Comparison of ENCODE assay signal across 1 cellular context in the genomic region with DNA sequence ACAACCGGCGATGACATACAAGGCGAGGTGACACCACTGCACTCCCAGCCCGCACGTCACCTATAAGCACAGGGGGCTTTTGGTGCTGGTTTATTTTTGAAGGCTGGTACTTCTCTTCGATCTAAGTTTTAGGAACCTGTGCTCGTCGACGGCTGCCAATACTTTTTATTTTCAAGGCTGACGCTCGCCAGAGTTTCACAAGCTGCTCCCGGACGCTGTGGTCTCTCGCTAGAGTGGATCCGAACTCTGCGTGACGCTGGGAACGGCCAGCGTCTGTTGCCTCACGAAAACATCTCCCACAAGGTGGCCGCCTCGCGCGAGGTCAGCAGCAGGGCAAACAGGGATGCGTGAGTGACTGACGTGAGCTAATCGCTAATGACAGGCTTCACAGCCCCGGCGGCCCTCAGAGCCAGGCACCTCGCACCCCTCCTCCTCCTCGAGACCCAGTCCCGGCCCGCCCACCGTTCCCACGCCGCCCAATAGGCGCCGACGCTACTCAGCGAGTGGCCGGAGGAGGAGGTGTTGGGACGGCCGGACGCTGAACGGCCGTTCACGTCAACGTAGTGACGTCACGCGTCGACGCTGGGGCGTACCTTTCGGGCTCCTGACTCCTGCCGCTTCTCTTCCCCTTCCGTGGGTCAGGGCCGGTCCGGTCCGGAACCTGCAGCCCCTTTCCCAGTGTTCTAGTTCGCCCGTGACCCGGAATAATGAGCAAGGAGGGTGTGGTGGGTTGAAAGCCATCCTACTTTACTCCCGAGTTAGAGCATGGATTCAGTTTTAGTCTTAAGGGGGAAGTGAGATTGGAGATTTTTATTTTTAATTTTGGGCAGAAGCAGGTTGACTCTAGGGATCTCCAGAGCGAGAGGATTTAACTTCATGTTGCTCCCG.
TF ChIP-seq lines count a peak whose summit lies in the region.

A gene (plus strand): TSS at position 621 of the 888 bp plus-strand sequence. CDS start 15,351 bp downstream, outside the sequence.

TF ChIP-seq in HepG2, 621 proteins besides CTCF, POLR2A, EP300 and RAD21 (continued from another document and continues in another):
- TF ChIP-seq, protein P1, sequence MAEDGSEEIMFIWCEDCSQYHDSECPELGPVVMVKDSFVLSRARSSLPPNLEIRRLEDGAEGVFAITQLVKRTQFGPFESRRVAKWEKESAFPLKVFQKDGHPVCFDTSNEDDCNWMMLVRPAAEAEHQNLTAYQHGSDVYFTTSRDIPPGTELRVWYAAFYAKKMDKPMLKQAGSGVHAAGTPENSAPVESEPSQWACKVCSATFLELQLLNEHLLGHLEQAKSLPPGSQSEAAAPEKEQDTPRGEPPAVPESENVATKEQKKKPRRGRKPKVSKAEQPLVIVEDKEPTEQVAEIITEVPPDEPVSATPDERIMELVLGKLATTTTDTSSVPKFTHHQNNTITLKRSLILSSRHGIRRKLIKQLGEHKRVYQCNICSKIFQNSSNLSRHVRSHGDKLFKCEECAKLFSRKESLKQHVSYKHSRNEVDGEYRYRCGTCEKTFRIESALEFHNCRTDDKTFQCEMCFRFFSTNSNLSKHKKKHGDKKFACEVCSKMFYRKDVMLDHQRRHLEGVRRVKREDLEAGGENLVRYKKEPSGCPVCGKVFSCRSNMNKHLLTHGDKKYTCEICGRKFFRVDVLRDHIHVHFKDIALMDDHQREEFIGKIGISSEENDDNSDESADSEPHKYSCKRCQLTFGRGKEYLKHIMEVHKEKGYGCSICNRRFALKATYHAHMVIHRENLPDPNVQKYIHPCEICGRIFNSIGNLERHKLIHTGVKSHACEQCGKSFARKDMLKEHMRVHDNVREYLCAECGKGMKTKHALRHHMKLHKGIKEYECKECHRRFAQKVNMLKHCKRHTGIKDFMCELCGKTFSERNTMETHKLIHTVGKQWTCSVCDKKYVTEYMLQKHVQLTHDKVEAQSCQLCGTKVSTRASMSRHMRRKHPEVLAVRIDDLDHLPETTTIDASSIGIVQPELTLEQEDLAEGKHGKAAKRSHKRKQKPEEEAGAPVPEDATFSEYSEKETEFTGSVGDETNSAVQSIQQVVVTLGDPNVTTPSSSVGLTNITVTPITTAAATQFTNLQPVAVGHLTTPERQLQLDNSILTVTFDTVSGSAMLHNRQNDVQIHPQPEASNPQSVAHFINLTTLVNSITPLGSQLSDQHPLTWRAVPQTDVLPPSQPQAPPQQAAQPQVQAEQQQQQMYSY (CRISPR knock-in tag; IDR thresholded peaks at IDR 0.05), result peak; percentile 94
- TF ChIP-seq SNAPC2 (CRISPR knock-in tag; IDR thresholded peaks at IDR 0.05) (0 out of 2 replicates have a peak, but pooled peaks have one; percentile 32), ZNF33A (CRISPR knock-in tag; IDR thresholded peaks at IDR 0.05; ENCODE audit: borderline replicate concordance) (no peak), ZNF557 (CRISPR knock-in tag; IDR thresholded peaks at IDR 0.05) (no peak), ARID2 (CRISPR knock-in tag; IDR thresholded peaks at IDR 0.05; ENCODE audit: borderline replicate concordance) (peak; percentile 92; the same call in 1 of the 2 replicates), ZNF737 (CRISPR knock-in tag; IDR thresholded peaks at IDR 0.05; ENCODE audit: borderline replicate concordance) (no peak), PHB2 (IDR thresholded peaks at IDR 0.05; ENCODE audit: partially characterized antibody) (no peak), MAZ (IDR thresholded peaks at IDR 0.05; ENCODE audit: borderline replicate concordance, low read depth, low read length) (peak; percentile 62; the same call in 1 of the 2 replicates), MAZ (CRISPR knock-in tag; IDR thresholded peaks at IDR 0.05; ENCODE audit: low read depth) (peak; percentile 87), ZNF556 (CRISPR knock-in tag; IDR thresholded peaks at IDR 0.05; ENCODE audit: borderline replicate concordance) (peak; percentile 55; the same call in 1 of the 2 replicates), IRX3 (CRISPR knock-in tag; IDR thresholded peaks at IDR 0.05; ENCODE audit: borderline replicate concordance, low read depth) (0 out of 2 replicates have a peak, but pooled peaks have one; percentile 42), ZNF253 (CRISPR knock-in tag; IDR thresholded peaks at IDR 0.05; ENCODE audit: borderline replicate concordance) (no peak)
- TF ChIP-seq, protein P2, sequence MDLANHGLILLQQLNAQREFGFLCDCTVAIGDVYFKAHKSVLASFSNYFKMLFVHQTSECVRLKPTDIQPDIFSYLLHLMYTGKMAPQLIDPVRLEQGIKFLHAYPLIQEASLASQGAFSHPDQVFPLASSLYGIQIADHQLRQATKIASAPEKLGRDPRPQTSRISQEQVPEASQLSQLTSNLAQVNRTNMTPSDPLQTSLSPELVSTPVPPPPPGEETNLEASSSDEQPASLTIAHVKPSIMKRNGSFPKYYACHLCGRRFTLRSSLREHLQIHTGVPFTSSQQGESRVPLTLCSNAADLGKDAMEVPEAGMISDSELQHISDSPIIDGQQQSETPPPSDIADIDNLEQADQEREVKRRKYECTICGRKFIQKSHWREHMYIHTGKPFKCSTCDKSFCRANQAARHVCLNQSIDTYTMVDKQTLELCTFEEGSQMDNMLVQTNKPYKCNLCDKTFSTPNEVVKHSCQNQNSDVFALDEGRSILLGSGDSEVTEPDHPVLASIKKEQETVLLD (CRISPR knock-in tag; IDR thresholded peaks at IDR 0.05; ENCODE audit: low read depth), result no peak
- TF ChIP-seq, protein P3, sequence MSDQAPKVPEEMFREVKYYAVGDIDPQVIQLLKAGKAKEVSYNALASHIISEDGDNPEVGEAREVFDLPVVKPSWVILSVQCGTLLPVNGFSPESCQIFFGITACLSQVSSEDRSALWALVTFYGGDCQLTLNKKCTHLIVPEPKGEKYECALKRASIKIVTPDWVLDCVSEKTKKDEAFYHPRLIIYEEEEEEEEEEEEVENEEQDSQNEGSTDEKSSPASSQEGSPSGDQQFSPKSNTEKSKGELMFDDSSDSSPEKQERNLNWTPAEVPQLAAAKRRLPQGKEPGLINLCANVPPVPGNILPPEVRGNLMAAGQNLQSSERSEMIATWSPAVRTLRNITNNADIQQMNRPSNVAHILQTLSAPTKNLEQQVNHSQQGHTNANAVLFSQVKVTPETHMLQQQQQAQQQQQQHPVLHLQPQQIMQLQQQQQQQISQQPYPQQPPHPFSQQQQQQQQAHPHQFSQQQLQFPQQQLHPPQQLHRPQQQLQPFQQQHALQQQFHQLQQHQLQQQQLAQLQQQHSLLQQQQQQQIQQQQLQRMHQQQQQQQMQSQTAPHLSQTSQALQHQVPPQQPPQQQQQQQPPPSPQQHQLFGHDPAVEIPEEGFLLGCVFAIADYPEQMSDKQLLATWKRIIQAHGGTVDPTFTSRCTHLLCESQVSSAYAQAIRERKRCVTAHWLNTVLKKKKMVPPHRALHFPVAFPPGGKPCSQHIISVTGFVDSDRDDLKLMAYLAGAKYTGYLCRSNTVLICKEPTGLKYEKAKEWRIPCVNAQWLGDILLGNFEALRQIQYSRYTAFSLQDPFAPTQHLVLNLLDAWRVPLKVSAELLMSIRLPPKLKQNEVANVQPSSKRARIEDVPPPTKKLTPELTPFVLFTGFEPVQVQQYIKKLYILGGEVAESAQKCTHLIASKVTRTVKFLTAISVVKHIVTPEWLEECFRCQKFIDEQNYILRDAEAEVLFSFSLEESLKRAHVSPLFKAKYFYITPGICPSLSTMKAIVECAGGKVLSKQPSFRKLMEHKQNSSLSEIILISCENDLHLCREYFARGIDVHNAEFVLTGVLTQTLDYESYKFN (CRISPR knock-in tag; conservative IDR thresholded peaks at IDR 0.05), result peak; percentile 39
- TF ChIP-seq, protein P4, sequence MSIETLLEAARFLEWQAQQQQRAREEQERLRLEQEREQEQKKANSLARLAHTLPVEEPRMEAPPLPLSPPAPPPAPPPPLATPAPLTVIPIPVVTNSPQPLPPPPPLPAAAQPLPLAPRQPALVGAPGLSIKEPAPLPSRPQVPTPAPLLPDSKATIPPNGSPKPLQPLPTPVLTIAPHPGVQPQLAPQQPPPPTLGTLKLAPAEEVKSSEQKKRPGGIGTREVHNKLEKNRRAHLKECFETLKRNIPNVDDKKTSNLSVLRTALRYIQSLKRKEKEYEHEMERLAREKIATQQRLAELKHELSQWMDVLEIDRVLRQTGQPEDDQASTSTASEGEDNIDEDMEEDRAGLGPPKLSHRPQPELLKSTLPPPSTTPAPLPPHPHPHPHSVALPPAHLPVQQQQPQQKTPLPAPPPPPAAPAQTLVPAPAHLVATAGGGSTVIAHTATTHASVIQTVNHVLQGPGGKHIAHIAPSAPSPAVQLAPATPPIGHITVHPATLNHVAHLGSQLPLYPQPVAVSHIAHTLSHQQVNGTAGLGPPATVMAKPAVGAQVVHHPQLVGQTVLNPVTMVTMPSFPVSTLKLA (IDR thresholded peaks at IDR 0.05), result peak; percentile 22; the same call in 1 of the 2 replicates
- TF ChIP-seq, protein P5, sequence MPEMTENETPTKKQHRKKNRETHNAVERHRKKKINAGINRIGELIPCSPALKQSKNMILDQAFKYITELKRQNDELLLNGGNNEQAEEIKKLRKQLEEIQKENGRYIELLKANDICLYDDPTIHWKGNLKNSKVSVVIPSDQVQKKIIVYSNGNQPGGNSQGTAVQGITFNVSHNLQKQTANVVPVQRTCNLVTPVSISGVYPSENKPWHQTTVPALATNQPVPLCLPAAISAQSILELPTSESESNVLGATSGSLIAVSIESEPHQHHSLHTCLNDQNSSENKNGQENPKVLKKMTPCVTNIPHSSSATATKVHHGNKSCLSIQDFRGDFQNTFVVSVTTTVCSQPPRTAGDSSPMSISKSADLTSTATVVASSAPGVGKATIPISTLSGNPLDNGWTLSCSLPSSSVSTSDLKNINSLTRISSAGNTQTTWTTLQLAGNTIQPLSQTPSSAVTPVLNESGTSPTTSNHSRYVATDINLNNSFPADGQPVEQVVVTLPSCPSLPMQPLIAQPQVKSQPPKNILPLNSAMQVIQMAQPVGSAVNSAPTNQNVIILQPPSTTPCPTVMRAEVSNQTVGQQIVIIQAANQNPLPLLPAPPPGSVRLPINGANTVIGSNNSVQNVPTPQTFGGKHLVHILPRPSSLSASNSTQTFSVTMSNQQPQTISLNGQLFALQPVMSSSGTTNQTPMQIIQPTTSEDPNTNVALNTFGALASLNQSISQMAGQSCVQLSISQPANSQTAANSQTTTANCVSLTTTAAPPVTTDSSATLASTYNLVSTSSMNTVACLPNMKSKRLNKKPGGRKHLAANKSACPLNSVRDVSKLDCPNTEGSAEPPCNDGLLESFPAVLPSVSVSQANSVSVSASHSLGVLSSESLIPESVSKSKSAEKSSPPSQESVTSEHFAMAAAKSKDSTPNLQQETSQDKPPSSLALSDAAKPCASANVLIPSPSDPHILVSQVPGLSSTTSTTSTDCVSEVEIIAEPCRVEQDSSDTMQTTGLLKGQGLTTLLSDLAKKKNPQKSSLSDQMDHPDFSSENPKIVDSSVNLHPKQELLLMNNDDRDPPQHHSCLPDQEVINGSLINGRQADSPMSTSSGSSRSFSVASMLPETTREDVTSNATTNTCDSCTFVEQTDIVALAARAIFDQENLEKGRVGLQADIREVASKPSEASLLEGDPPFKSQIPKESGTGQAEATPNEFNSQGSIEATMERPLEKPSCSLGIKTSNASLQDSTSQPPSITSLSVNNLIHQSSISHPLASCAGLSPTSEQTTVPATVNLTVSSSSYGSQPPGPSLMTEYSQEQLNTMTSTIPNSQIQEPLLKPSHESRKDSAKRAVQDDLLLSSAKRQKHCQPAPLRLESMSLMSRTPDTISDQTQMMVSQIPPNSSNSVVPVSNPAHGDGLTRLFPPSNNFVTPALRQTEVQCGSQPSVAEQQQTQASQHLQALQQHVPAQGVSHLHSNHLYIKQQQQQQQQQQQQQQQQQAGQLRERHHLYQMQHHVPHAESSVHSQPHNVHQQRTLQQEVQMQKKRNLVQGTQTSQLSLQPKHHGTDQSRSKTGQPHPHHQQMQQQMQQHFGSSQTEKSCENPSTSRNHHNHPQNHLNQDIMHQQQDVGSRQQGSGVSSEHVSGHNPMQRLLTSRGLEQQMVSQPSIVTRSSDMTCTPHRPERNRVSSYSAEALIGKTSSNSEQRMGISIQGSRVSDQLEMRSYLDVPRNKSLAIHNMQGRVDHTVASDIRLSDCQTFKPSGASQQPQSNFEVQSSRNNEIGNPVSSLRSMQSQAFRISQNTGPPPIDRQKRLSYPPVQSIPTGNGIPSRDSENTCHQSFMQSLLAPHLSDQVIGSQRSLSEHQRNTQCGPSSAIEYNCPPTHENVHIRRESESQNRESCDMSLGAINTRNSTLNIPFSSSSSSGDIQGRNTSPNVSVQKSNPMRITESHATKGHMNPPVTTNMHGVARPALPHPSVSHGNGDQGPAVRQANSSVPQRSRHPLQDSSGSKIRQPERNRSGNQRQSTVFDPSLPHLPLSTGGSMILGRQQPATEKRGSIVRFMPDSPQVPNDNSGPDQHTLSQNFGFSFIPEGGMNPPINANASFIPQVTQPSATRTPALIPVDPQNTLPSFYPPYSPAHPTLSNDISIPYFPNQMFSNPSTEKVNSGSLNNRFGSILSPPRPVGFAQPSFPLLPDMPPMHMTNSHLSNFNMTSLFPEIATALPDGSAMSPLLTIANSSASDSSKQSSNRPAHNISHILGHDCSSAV (CRISPR knock-in tag; IDR thresholded peaks at IDR 0.05; ENCODE audit: borderline replicate concordance), result no peak
- TF ChIP-seq, protein P6, sequence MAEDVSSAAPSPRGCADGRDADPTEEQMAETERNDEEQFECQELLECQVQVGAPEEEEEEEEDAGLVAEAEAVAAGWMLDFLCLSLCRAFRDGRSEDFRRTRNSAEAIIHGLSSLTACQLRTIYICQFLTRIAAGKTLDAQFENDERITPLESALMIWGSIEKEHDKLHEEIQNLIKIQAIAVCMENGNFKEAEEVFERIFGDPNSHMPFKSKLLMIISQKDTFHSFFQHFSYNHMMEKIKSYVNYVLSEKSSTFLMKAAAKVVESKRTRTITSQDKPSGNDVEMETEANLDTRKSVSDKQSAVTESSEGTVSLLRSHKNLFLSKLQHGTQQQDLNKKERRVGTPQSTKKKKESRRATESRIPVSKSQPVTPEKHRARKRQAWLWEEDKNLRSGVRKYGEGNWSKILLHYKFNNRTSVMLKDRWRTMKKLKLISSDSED (CRISPR knock-in tag; IDR thresholded peaks at IDR 0.05), result no peak
- TF ChIP-seq, protein P7, sequence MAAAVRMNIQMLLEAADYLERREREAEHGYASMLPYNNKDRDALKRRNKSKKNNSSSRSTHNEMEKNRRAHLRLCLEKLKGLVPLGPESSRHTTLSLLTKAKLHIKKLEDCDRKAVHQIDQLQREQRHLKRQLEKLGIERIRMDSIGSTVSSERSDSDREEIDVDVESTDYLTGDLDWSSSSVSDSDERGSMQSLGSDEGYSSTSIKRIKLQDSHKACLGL (CRISPR knock-in tag; IDR thresholded peaks at IDR 0.05), result peak; percentile 76; the same call in 1 of the 2 replicates
- TF ChIP-seq, protein P8, sequence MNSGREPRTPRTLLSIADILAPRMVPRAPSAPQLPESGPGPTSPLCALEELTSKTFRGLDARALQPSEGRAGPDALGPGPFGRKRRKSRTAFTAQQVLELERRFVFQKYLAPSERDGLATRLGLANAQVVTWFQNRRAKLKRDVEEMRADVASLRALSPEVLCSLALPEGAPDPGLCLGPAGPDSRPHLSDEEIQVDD (CRISPR knock-in tag; IDR thresholded peaks at IDR 0.05; ENCODE audit: borderline replicate concordance), result no peak
- TF ChIP-seq, protein P9, sequence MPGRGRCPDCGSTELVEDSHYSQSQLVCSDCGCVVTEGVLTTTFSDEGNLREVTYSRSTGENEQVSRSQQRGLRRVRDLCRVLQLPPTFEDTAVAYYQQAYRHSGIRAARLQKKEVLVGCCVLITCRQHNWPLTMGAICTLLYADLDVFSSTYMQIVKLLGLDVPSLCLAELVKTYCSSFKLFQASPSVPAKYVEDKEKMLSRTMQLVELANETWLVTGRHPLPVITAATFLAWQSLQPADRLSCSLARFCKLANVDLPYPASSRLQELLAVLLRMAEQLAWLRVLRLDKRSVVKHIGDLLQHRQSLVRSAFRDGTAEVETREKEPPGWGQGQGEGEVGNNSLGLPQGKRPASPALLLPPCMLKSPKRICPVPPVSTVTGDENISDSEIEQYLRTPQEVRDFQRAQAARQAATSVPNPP (CRISPR knock-in tag; IDR thresholded peaks at IDR 0.05), result peak; percentile 72; the same call in 1 of the 2 replicates
